In genomic region chr13:100916943-100917342, GRCh38 we compare ENCODE assay signal across 18 cellular contexts.
DNase-seq lines count a peak whose midpoint lies in the region; ATAC-seq, FAIRE-seq and TF ChIP-seq lines count a peak whose summit lies in the region.
"Had no signal": no experiment of that assay in that cellular context is flagged by ENCODE, and none has a peak within 500 bp of the region (broad histone marks: within the 10 kb centered on the region; RNA-seq: fewer than 3 reads in every experiment).

No MANE protein-coding gene starts in this region.

- RAD21 ChIA-PET in GM12878 (lab: Charles Lee; ENCODE audit: unreplicated experiment): no interaction called here

- CTCF ChIA-PET in GM12878 (lab: Yijun Ruan, JAX): no interaction called here
- CTCF ChIA-PET in activated CD4-positive, alpha-beta memory T cell treated with anti-CD3 and anti-CD28 coated beads, Interleukin-2, amount 10 ng/mL, durations not matched to agents 7 days and 5 days (lab: Charles Lee): no interaction called here

- H3K4me2 ChIP-seq in GM12878 (ENCODE audit: control insufficient read depth, insufficient read depth): no peak overlapping the region
- H3K4me2 ChIP-seq: A549 had no signal

- FAIRE-seq in GM12892 (lab: Jason Lieb, UNC): peak; percentile 44
- no peak for FAIRE-seq in GM12878 (lab: Jason Lieb, UNC)
- FAIRE-seq: A549, H1 had no signal

- H3K27ac ChIP-seq in GM12878 (ENCODE audit: control insufficient read depth, insufficient read depth): no peak overlapping the region
- H3K27ac ChIP-seq: A549, C4-2B, HL-60, SK-N-MC had no signal

- peak; percentile 73 for ATAC-seq in GM19372 (IDR thresholded peaks at IDR 0.05; ENCODE audit: low read depth, unreplicated experiment)
- ATAC-seq in HG02870 (IDR thresholded peaks at IDR 0.05; ENCODE audit: unreplicated experiment): peak; percentile 54
- peak; percentile 95 for ATAC-seq in GM12878
- no peak for ATAC-seq in GM18498 (IDR thresholded peaks at IDR 0.05; ENCODE audit: unreplicated experiment)
- ATAC-seq: A549 had no signal

- H3K27me3 ChIP-seq in GM12878 (replicated peaks in 1 of 2; ENCODE audit: control insufficient read depth in 2 of 2, insufficient read depth in 2 of 2, low read length in 1 of 2): no peaks in the 10 kb centered on the region

- no peak overlapping the region for H2AFZ ChIP-seq in GM12878 (ENCODE audit: control insufficient read depth, low read depth, low read length)

- no peak for DNase-seq in GM12892 (ENCODE audit: insufficient read length)
- no peak for DNase-seq in GM12878 (ENCODE audit: low read depth, low spot score)
- DNase-seq in stimulated activated naive CD4-positive, alpha-beta T cell treated with Interleukin-2 at 50 U/mL for 16 hours (lab: John Stamatoyannopoulos, UW): no peak
- DNase-seq in NOMO-1 treated with dmso at 0.1 percent for 144 hours (lab: John Stamatoyannopoulos, UW; ENCODE audit: unreplicated experiment): no peak
- no peak for DNase-seq in activated CD4-positive, alpha-beta memory T cell treated with anti-CD3 and anti-CD28 coated beads, Interleukin-2, amount 10 ng/mL, durations not matched to agents 7 days and 5 days
- DNase-seq: EL, KBM-7, NCI-H1092, NCI-H345, NCI-H526 treated with DMSO at 0.1 percent for 48 hours had no signal

- H3K9ac ChIP-seq in GM12878 (ENCODE audit: control insufficient read depth, insufficient read depth, low read length): no peak overlapping the region

- TF ChIP-seq RAD21 in GM12878 (IDR thresholded peaks at IDR 0.05; ENCODE audit: insufficient read depth, low read depth, low read length): no peak

- no peaks in the 10 kb centered on the region for H3K9me3 Mint-ChIP-seq in activated CD4-positive, alpha-beta memory T cell treated with anti-CD3 and anti-CD28 coated beads, Interleukin-2, amount 10 ng/mL, durations not matched to agents 7 days and 5 days

- in situ Hi-C loops in GM12878 (cut with MboI): no loop called here

- no peak for TF ChIP-seq POLR2A in GM12892 (IDR thresholded peaks at IDR 0.05; ENCODE audit: low read depth, low read length)
- TF ChIP-seq POLR2A in GM12878 (IDR thresholded peaks at IDR 0.05; ENCODE audit: low read depth, low read length): no peak

- no peak overlapping the region for H3K27ac Mint-ChIP-seq in activated CD4-positive, alpha-beta memory T cell treated with anti-CD3 and anti-CD28 coated beads, Interleukin-2, amount 10 ng/mL, durations not matched to agents 7 days and 5 days

- POLR2A ChIA-PET in GM12878 (lab: Charles Lee): no interaction called here
- POLR2A ChIA-PET in activated CD4-positive, alpha-beta memory T cell treated with anti-CD3 and anti-CD28 coated beads, Interleukin-2, amount 10 ng/mL, durations not matched to agents 7 days and 5 days (lab: Charles Lee): no interaction called here

- no peaks in the 10 kb centered on the region for H3K36me3 ChIP-seq in GM12878 (ENCODE audit: control insufficient read depth in 2 of 2, insufficient read depth in 2 of 2, low read length in 1 of 2)

- H3K4me1 Mint-ChIP-seq in activated CD4-positive, alpha-beta memory T cell treated with anti-CD3 and anti-CD28 coated beads, Interleukin-2, amount 10 ng/mL, durations not matched to agents 7 days and 5 days: no peaks in the 10 kb centered on the region

- no peak overlapping the region for H3K4me3 Mint-ChIP-seq in activated CD4-positive, alpha-beta memory T cell treated with anti-CD3 and anti-CD28 coated beads, Interleukin-2, amount 10 ng/mL, durations not matched to agents 7 days and 5 days

- no TSS peak for BruUV-seq in GM12878 (replicated peaks; lab: Mats Ljungman, UMichigan)

- H3K79me2 ChIP-seq in GM12878 (ENCODE audit: control insufficient read depth, insufficient read depth, low read length): no peaks in the 10 kb centered on the region

- no peaks in the 10 kb centered on the region for H4K20me1 ChIP-seq in GM12878 (ENCODE audit: control insufficient read depth, insufficient read depth)

- TF ChIP-seq CTCF in GM12878 (IDR thresholded peaks at IDR 0.05 in 2 of 3, conservative IDR thresholded peaks at IDR 0.05 in 1 of 3; ENCODE audit: control insufficient read depth in 2 of 3, extremely low read depth in 1 of 3, insufficient read depth in 1 of 3, low read depth in 3 of 3, low read length in 3 of 3): no peak

- peaks cover 14% of the 10 kb centered on the region for H3K27me3 Mint-ChIP-seq in activated CD4-positive, alpha-beta memory T cell treated with anti-CD3 and anti-CD28 coated beads, Interleukin-2, amount 10 ng/mL, durations not matched to agents 7 days and 5 days

- H3K4me1 ChIP-seq in GM12878 (ENCODE audit: control insufficient read depth, insufficient read depth, low read length): no peaks in the 10 kb centered on the region
- H3K4me1 ChIP-seq: A549 had no signal

- H3K4me3 ChIP-seq in GM12878: no peak overlapping the region
- H3K4me3 ChIP-seq: A549, SK-N-MC had no signal

- 5% methylated on average over 2 of the region's 2 CpGs for WGBS in GM12878 (ENCODE audit: insufficient coverage, insufficient replicate concordance, low lambda C conversion rate, missing lambda C conversion rate)

- peak in 1 of 2 experiments; percentile 13; a peak in 1 of 4 replicates for TF ChIP-seq EP300 in GM12878 (IDR thresholded peaks at IDR 0.05; ENCODE audit: borderline replicate concordance in 1 of 2, control insufficient read depth in 1 of 2, low read depth in 2 of 2, low read length in 2 of 2)

- H3K36me3 Mint-ChIP-seq in activated CD4-positive, alpha-beta memory T cell treated with anti-CD3 and anti-CD28 coated beads, Interleukin-2, amount 10 ng/mL, durations not matched to agents 7 days and 5 days (ENCODE audit: low read depth): no peaks in the 10 kb centered on the region

- H3K9me3 ChIP-seq in GM12878 (replicated peaks; ENCODE audit: control insufficient read depth, insufficient read depth, low read length): no peaks in the 10 kb centered on the region
- H3K9me3 ChIP-seq: A549 had no signal

- SMC1A ChIA-PET in GM12878 (lab: Charles Lee; ENCODE audit: uncharacterized antibody, unreplicated experiment): interaction anchor here (1.3 kb wide), 1 partner anchor 9 kb away, joined by 3 read pairs; no protein-coding TSS in a partner anchor

- intact Hi-C loops in GM12878 (cut with micrococcal nuclease; ENCODE audit: unreplicated experiment): no loop called here

TF ChIP-seq in GM12878, 131 proteins besides CTCF, POLR2A, EP300 and RAD21:
- TF ChIP-seq JUNB (IDR thresholded peaks at IDR 0.05) (peak; percentile 42), STAT3 (IDR thresholded peaks at IDR 0.05; ENCODE audit: low read depth, low read length) (no peak), FOXM1 (IDR thresholded peaks at IDR 0.05; ENCODE audit: low read depth, low read length) (peak; percentile 43; the same call in 1 of the 2 replicates), CREM (IDR thresholded peaks at IDR 0.05; ENCODE audit: low read depth) (peak; percentile 37; the same call in 1 of the 2 replicates), YBX1 (IDR thresholded peaks at IDR 0.05) (no peak), NFIC (IDR thresholded peaks at IDR 0.05; ENCODE audit: low read depth, low read length) (peak; percentile 51; the same call in 1 of the 2 replicates), SRF (IDR thresholded peaks at IDR 0.05; ENCODE audit: low read depth in 2 of 2, low read length in 2 of 2) (peak in 1 of 2 experiments; percentile 93; a peak in 2 of 4 replicates), MEF2B (IDR thresholded peaks at IDR 0.05; ENCODE audit: partially characterized antibody, poor library complexity, severe bottlenecking) (no peak)
- TF ChIP-seq, protein P1, sequence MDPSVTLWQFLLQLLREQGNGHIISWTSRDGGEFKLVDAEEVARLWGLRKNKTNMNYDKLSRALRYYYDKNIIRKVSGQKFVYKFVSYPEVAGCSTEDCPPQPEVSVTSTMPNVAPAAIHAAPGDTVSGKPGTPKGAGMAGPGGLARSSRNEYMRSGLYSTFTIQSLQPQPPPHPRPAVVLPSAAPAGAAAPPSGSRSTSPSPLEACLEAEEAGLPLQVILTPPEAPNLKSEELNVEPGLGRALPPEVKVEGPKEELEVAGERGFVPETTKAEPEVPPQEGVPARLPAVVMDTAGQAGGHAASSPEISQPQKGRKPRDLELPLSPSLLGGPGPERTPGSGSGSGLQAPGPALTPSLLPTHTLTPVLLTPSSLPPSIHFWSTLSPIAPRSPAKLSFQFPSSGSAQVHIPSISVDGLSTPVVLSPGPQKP (IDR thresholded peaks at IDR 0.05; ENCODE audit: low read depth, low read length): no peak
